1 cellular context compared by ENCODE assay signal in genomic region chr2:45542013-45542412, GRCh38.
TF ChIP-seq lines count a peak whose summit lies in the region.

No MANE protein-coding gene starts in this region.

TF ChIP-seq in K562, 482 proteins besides CTCF, POLR2A, EP300 and RAD21:
- TF ChIP-seq ZNF586 (CRISPR knock-in tag; conservative IDR thresholded peaks at IDR 0.05) (no peak), POLR2G (IDR thresholded peaks at IDR 0.05; ENCODE audit: low read depth, low read length) (0 out of 2 replicates have a peak, but pooled peaks have one; percentile 19)
TF ChIP-seq in K562: peak in this region for 1.
